Comparison of ENCODE assay signal across 29 cellular contexts in genomic region chr19:38234615-38235014, GRCh38. TPM values are rescaled to one million over a fixed set of nuclear protein-coding genes. Genes with fewer than 3 reads are reported as not detected.
"Had no signal": no experiment of that assay in that cellular context is flagged by ENCODE, and none has a peak within 500 bp of the region (broad histone marks: within the 10 kb centered on the region; RNA-seq: fewer than 3 reads in every experiment).

No MANE protein-coding gene starts in this region.

- ATAC-seq: stimulated activated naive CD8-positive, alpha-beta T cell treated with anti-CD3 and anti-CD28 coated beads, Interleukin-15, Interleukin-2, amounts not matched to agents 100 U/mL and 50 U/mL, for 24 hours had no signal

- H3K79me2 ChIP-seq: hepatocyte had no signal

- H3K36me3 ChIP-seq: left ventricle myocardium inferior, pancreas, prostate gland, stomach, suprapubic skin, thoracic aorta, tibial artery, upper lobe of right lung had no signal

- H3K27me3 ChIP-seq: pancreas had no signal

- H3K4me3 ChIP-seq: hepatocyte, left ventricle myocardium inferior, lung, pancreas, prostate gland, skin epidermis, stomach, suprapubic skin, thoracic aorta, tibial artery, upper lobe of right lung had no signal

- H3K27ac ChIP-seq: hepatocyte, left ventricle myocardium inferior, pancreas, prostate gland, skin epidermis, stomach, suprapubic skin, thoracic aorta, tibial artery, upper lobe of right lung had no signal

- H3K9me3 ChIP-seq: left ventricle myocardium inferior, pancreas, prostate gland, stomach, suprapubic skin, thoracic aorta, tibial artery, upper lobe of right lung had no signal

- DNase-seq: islet precursor cell; left ventricle myocardium inferior; mesendoderm; naive B cell; natural killer cell; nephron progenitor cell; pancreas; posterior cingulate gyrus; right cardiac atrium; stimulated activated CD4-positive, alpha-beta T cell treated with anti-CD3 and anti-CD28 coated beads, Interleukin-12 subunit alpha, Interleukin-12 subunit beta, amount 100 ng/mL, for 4 hours; stimulated activated CD4-positive, alpha-beta T cell treated with anti-CD3 and anti-CD28 coated beads, Interleukin-15, amount 100 ng/mL, for 24 hours; stimulated activated CD4-positive, alpha-beta T cell treated with anti-CD3 and anti-CD28 coated beads, Interleukin-2, amount 100 ng/mL, for 24 hours; stimulated activated CD4-positive, alpha-beta T cell treated with anti-CD3 and anti-CD28 coated beads, Interleukin-4, amount 100 ng/mL, for 1 hour; stimulated activated naive B cell treated with anti-CD40 and anti-IgM and Interleukin-4, amounts not matched to agents 10 μg/mL and 1 μg/mL and 100 μg/mL, for 72 hours; stimulated activated naive CD8-positive, alpha-beta T cell treated with anti-CD3 and anti-CD28 coated beads, Interleukin-15, Interleukin-2, amounts not matched to agents 100 U/mL and 50 U/mL, for 24 hours; stomach; tibial artery; trophoblast cell; upper lobe of right lung had no signal

- H2AFZ ChIP-seq: hepatocyte had no signal

- H3K4me1 ChIP-seq: left ventricle myocardium inferior, pancreas, prostate gland, stomach, suprapubic skin, upper lobe of right lung had no signal

- H3K4me2 ChIP-seq: hepatocyte had no signal

RNA-seq across cellular contexts. Expression of gene DPF1, which starts 10.6 kb away (rescaled TPM):
- total RNA-seq: lower leg skin, mononuclear cell, natural killer cell, omental fat pad, sciatic nerve, stomach, upper lobe of right lung had no signal
